8 cellular contexts compared by ENCODE assay signal in genomic region chr15:48644827-48645557, GRCh38. TPM values are rescaled to one million over a fixed set of nuclear protein-coding genes. Genes with fewer than 3 reads are reported as not detected.
A peak's percentile ranks its signal among the peaks of the same experiment; 100 is the strongest.
DNase-seq lines count a peak whose midpoint lies in the region; TF ChIP-seq lines count a peak whose summit lies in the region.

No MANE protein-coding gene starts in this region.

- H3K27ac ChIP-seq in brain microvascular endothelial cell (peak overlapping the region; percentile 98), iPS-20b (ENCODE audit: low read length) (no peak overlapping the region), sigmoid colon (peak overlapping the region; percentile 82 to 95 (median 86))

- 1 to 3% methylated on average over 79 of the region's 79 CpGs for WGBS in sigmoid colon, 2 donors

- H3K4me1 ChIP-seq in Loucy (ENCODE audit: insufficient read depth, low read length, poor library complexity, severe bottlenecking): no peaks in the 10 kb centered on the region
- H3K4me1 ChIP-seq in iPS-20b (ENCODE audit: insufficient read depth, low read length): peaks cover 4% of the 10 kb centered on the region; the same call in 1 of the 2 replicates
- peaks cover 0 to 26% (median 23%) of the 10 kb centered on the region in 4 donors for H3K4me1 ChIP-seq in sigmoid colon

- H3F3A ChIP-seq in Loucy (ENCODE audit: low read depth): no peaks in the 10 kb centered on the region

- intact Hi-C loops in sigmoid colon (cut with DNase I): loop anchor here (10.0 kb wide), 2 partner anchors 110 to 230 kb away; no protein-coding TSS in a partner anchor

- no peak for TF ChIP-seq POLR2A in sigmoid colon (IDR thresholded peaks at IDR 0.05)

- H3K4me2 ChIP-seq in Loucy (ENCODE audit: low read depth, low read length, poor library complexity, severe bottlenecking): peak overlapping the region; percentile 67

- in situ Hi-C loops in brain microvascular endothelial cell (cut with HindIII; ENCODE audit: low pct_ligation_motif_present, low sequenced_read_pairs): no loop called here

- H3K9ac ChIP-seq in Loucy (ENCODE audit: low read depth, low read length, poor library complexity, severe bottlenecking) (no peak overlapping the region), iPS-20b (ENCODE audit: low read depth, low read length) (peak overlapping the region; percentile 45; the same call in 1 of the 2 replicates)

- TF ChIP-seq CTCF in Loucy (conservative IDR thresholded peaks at IDR 0.05; ENCODE audit: low read length) (no peak), brain microvascular endothelial cell (IDR thresholded peaks at IDR 0.05; ENCODE audit: low read depth, low read length, missing control alignments) (peak; percentile 19), sigmoid colon (IDR thresholded peaks at IDR 0.05) (no peak)

- H4K20me1 ChIP-seq in Loucy (ENCODE audit: insufficient read depth, low read length, poor library complexity, severe bottlenecking): no peaks in the 10 kb centered on the region

- H3K4me3 ChIP-seq in Loucy (ENCODE audit: low read length, poor library complexity, severe bottlenecking): peak overlapping the region; percentile 71
- peak overlapping the region; percentile 97 for H3K4me3 ChIP-seq in brain microvascular endothelial cell (ENCODE audit: low read depth, low read length)
- H3K4me3 ChIP-seq in iPS-20b (ENCODE audit: low read length): peak overlapping the region; percentile 83
- peak overlapping the region; percentile 56 to 72 (median 68) for H3K4me3 ChIP-seq in sigmoid colon

- no peaks in the 10 kb centered on the region for H3K79me2 ChIP-seq in Loucy (ENCODE audit: insufficient read depth, low read length)

- H3K9me3 ChIP-seq in Loucy (ENCODE audit: insufficient read depth, low read depth, low read length) (no peaks in the 10 kb centered on the region), iPS-20b (ENCODE audit: insufficient read depth, low read depth, low read length) (no peaks in the 10 kb centered on the region), sigmoid colon (no peaks in the 10 kb centered on the region)

- H3K36me3 ChIP-seq in Loucy (ENCODE audit: insufficient read depth, low read length): no peaks in the 10 kb centered on the region
- H3K36me3 ChIP-seq in brain microvascular endothelial cell (replicated peaks): peaks cover 48% of the 10 kb centered on the region
- H3K36me3 ChIP-seq in iPS-20b (ENCODE audit: insufficient read depth, low read depth, low read length): no peaks in the 10 kb centered on the region
- no peaks in the 10 kb centered on the region for H3K36me3 ChIP-seq in sigmoid colon

- no peaks in the 10 kb centered on the region for H3K9me2 ChIP-seq in Loucy (replicated peaks; ENCODE audit: low read depth, low read length)

- H3K27me3 ChIP-seq in Loucy (ENCODE audit: insufficient read depth, low read length, poor library complexity, severe bottlenecking) (peaks cover 18% of the 10 kb centered on the region), brain microvascular endothelial cell (replicated peaks) (no peaks in the 10 kb centered on the region), iPS-20b (ENCODE audit: insufficient read depth, low read length) (peaks cover 58% of the 10 kb centered on the region), sigmoid colon (peaks cover 0 to 25% (median 9%) of the 10 kb centered on the region in 3 donors)

- TF ChIP-seq EP300 in sigmoid colon (IDR thresholded peaks at IDR 0.05): no peak

- peak overlapping the region; percentile 54; the same call in 1 of the 2 replicates for H2AFZ ChIP-seq in Loucy (ENCODE audit: low read length)

- peak; percentile 61 for DNase-seq in NCI-H82 (lab: John Stamatoyannopoulos, UW)
- DNase-seq in NCI-H82 treated with DMSO at 0.1 percent for 48 hours (lab: John Stamatoyannopoulos, UW; ENCODE audit: unreplicated experiment): no peak
- DNase-seq in GOT3 (lab: John Stamatoyannopoulos, UW): peak; percentile 60
- no peak for DNase-seq in brain microvascular endothelial cell
- DNase-seq in sigmoid colon: peak; percentile 69
- DNase-seq in NCI-H1694 treated with DMSO at 0.1 percent for 48 hours (lab: John Stamatoyannopoulos, UW): no peak

RNA-seq across cellular contexts. Expression of gene FBN1, which starts 0.5 kb away (rescaled TPM):
- total RNA-seq in sigmoid colon: 100 to 1,000 TPM in 1 of 4 donors, 10 to 100 TPM in 3; 57.0 to 173 (median 74.7) TPM
- polyA plus RNA-seq in sigmoid colon: 10 to 100 TPM in 1 of 3 donors, 1 to 10 TPM in 2; 1.2 to 15.0 (median 6.6) TPM

Comparison
In these comparisons a context has a peak if more than half of its experiments do, and no peak if none do; other contexts are left out.
1. DNase-seq: peak in NCI-H82 (single experiment), GOT3 (single experiment) and sigmoid colon (single experiment); none in NCI-H82 treated with DMSO at 0.1 percent for 48 hours (single experiment), brain microvascular endothelial cell (single experiment) and NCI-H1694 treated with DMSO at 0.1 percent for 48 hours (single experiment).
2. Peak in every context shown above with its lines, with median percentiles within 50 percentile points of each other: H3K4me3 ChIP-seq.